Comparison of ENCODE assay signal across 16 cellular contexts in genomic region chr4:182222766-182223165, GRCh38. TPM values are rescaled to one million over a fixed set of nuclear protein-coding genes. Genes with fewer than 3 reads are reported as not detected.
DNase-seq lines count a peak whose midpoint lies in the region; ATAC-seq and TF ChIP-seq lines count a peak whose summit lies in the region.
"Had no signal": no experiment of that assay in that cellular context is flagged by ENCODE, and none has a peak within 500 bp of the region (broad histone marks: within the 10 kb centered on the region; RNA-seq: fewer than 3 reads in every experiment).

No MANE protein-coding gene starts in this region.

- no peak for TF ChIP-seq CTCF in epithelial cell of esophagus (IDR thresholded peaks at IDR 0.05; ENCODE audit: insufficient read depth, low read depth, low read length, missing control alignments)
- TF ChIP-seq CTCF in CD4-positive, alpha-beta T cell (IDR thresholded peaks at IDR 0.05) = no peak
- no peak for TF ChIP-seq CTCF in SK-N-SH (IDR thresholded peaks at IDR 0.05)

- CTCF ChIA-PET in CD4-positive, alpha-beta T cell (lab: Charles Lee) = no interaction called here
- CTCF ChIA-PET in SK-N-SH (lab: Yijun Ruan, JAX) = no interaction called here

- H3K27ac ChIP-seq in mesendoderm (ENCODE audit: low read depth, low read length) (no peak overlapping the region), SK-N-SH (ENCODE audit: low read depth in 2 of 2, low read length in 1 of 2) (no peak overlapping the region)
- H3K27ac ChIP-seq in CD4-positive, alpha-beta T cell (ENCODE audit: low read depth, low read length) = no peak overlapping the region
- H3K27ac ChIP-seq: BLaER1 treated with 17β-estradiol and CSF1 and Interleukin-3, amounts not matched to agents 10 nM and 100 nM; GM23248 had no signal

- H3K4me2 ChIP-seq in mesendoderm (ENCODE audit: low read length) (no peak overlapping the region), SK-N-SH (no peak overlapping the region)
- H3K4me2 ChIP-seq: BLaER1 treated with 17β-estradiol and CSF1 and Interleukin-3, amounts not matched to agents 10 nM and 100 nM had no signal

- H2BK5ac ChIP-seq in mesendoderm (ENCODE audit: low read length) = no peak overlapping the region

- H3K36me3 Mint-ChIP-seq in CD4-positive, alpha-beta T cell (ENCODE audit: low read depth) = no peaks in the 10 kb centered on the region
- H3K36me3 Mint-ChIP-seq: CD4-positive, CD25-positive, alpha-beta regulatory T cell had no signal

- H3K4me3 Mint-ChIP-seq in CD4-positive, alpha-beta T cell = no peak overlapping the region
- H3K4me3 Mint-ChIP-seq: CD4-positive, CD25-positive, alpha-beta regulatory T cell had no signal

- H3K56ac ChIP-seq in mesendoderm (ENCODE audit: low read length) = no peak overlapping the region

- H3K9me3 ChIP-seq in CD4-positive, alpha-beta T cell (ENCODE audit: control insufficient read depth, low read length) = no peaks in the 10 kb centered on the region
- no peaks in the 10 kb centered on the region for H3K9me3 ChIP-seq in SK-N-SH
- H3K9me3 ChIP-seq: BLaER1 treated with 17β-estradiol and CSF1 and Interleukin-3, amounts not matched to agents 10 nM and 100 nM had no signal

- H3F3A ChIP-seq in SK-N-SH (replicated peaks; ENCODE audit: insufficient read depth) = peaks cover 5% of the 10 kb centered on the region

- H2AK5ac ChIP-seq in mesendoderm (ENCODE audit: low read length) = no peak overlapping the region

- H3K27me3 Mint-ChIP-seq in CD4-positive, alpha-beta T cell = no peaks in the 10 kb centered on the region
- H3K27me3 Mint-ChIP-seq: CD4-positive, CD25-positive, alpha-beta regulatory T cell had no signal

- H2BK15ac ChIP-seq in mesendoderm (replicated peaks; ENCODE audit: low read depth) = no peak overlapping the region

- H3K79me2 ChIP-seq in mesendoderm (ENCODE audit: control insufficient read depth, insufficient read depth, low read length) (peaks cover 3% of the 10 kb centered on the region), SK-N-SH (ENCODE audit: insufficient read depth) (no peaks in the 10 kb centered on the region)

- no peak for TF ChIP-seq EP300 in SK-N-SH (IDR thresholded peaks at IDR 0.05; ENCODE audit: borderline replicate concordance in 1 of 2, low read depth in 1 of 2, low read length in 1 of 2)

- H3K4ac ChIP-seq in mesendoderm (ENCODE audit: low read depth, low read length) = no peak overlapping the region

- no peak overlapping the region for H2AFZ ChIP-seq in SK-N-SH (ENCODE audit: low read depth)
- H2AFZ ChIP-seq: GM23248 had no signal

- H3K4me1 ChIP-seq in mesendoderm (ENCODE audit: control insufficient read depth, low read depth, low read length) (peaks cover 3% of the 10 kb centered on the region), SK-N-SH (ENCODE audit: control insufficient read depth in 1 of 2, insufficient read depth in 2 of 2, low read depth in 1 of 2, low read length in 1 of 2) (peaks cover 0 to 5% of the 10 kb centered on the region in 2 experiments; a peak in 1 of 4 replicates)
- H3K4me1 ChIP-seq: BLaER1 treated with 17β-estradiol and CSF1 and Interleukin-3, amounts not matched to agents 10 nM and 100 nM had no signal

- no CpG with 5 or more reads among the region's 2 CpGs for WGBS in mesendoderm (ENCODE audit: extremely low coverage, insufficient coverage, low lambda C conversion rate)
- WGBS in SK-N-SH (ENCODE audit: low lambda C conversion rate) = 100% methylated on average over 2 of the region's 2 CpGs

- no peak for TF ChIP-seq RAD21 in SK-N-SH (IDR thresholded peaks at IDR 0.05; ENCODE audit: low read length)

- no peak overlapping the region for H3K27ac Mint-ChIP-seq in CD4-positive, alpha-beta T cell
- H3K27ac Mint-ChIP-seq: CD4-positive, CD25-positive, alpha-beta regulatory T cell had no signal

- no peaks in the 10 kb centered on the region for H3K4me1 Mint-ChIP-seq in CD4-positive, alpha-beta T cell (ENCODE audit: low read depth)
- H3K4me1 Mint-ChIP-seq: CD4-positive, CD25-positive, alpha-beta regulatory T cell had no signal

- H3K23ac ChIP-seq in mesendoderm (ENCODE audit: low read length) = no peak overlapping the region

- H4K5ac ChIP-seq in mesendoderm (ENCODE audit: low read length) = no peak overlapping the region

- H3K9ac ChIP-seq in mesendoderm (ENCODE audit: low read length) (no peak overlapping the region), SK-N-SH (no peak overlapping the region)
- H3K9ac ChIP-seq: BLaER1 treated with 17β-estradiol and CSF1 and Interleukin-3, amounts not matched to agents 10 nM and 100 nM; GM23248 had no signal

- peak; percentile 64 for DNase-seq in DMS53 (lab: John Stamatoyannopoulos, UW)
- peak; percentile 38 for DNase-seq in ELF-1 (ENCODE audit: low read depth, low spot score)
- peak; percentile 55 for DNase-seq in epithelial cell of esophagus (ENCODE audit: low read depth)
- no peak for DNase-seq in mesendoderm
- no peak for DNase-seq in posterior vena cava (ENCODE audit: low spot score)
- DNase-seq in COLO668 (lab: John Stamatoyannopoulos, UW; ENCODE audit: unreplicated experiment) = no peak
- DNase-seq in CD4-positive, alpha-beta T cell = no peak
- no peak for DNase-seq in SK-N-SH
- DNase-seq: 8988T; ACHN; CD4-positive, CD25-positive, alpha-beta regulatory T cell; DMS153; GM23248; H7 had no signal

- no peaks in the 10 kb centered on the region for H3K27me3 ChIP-seq in mesendoderm (ENCODE audit: insufficient read depth, low read length, poor library complexity)
- H3K27me3 ChIP-seq in CD4-positive, alpha-beta T cell (ENCODE audit: control insufficient read depth, insufficient read depth, low read length) = no peaks in the 10 kb centered on the region
- H3K27me3 ChIP-seq in SK-N-SH (ENCODE audit: insufficient read depth) = no peaks in the 10 kb centered on the region
- H3K27me3 ChIP-seq: BLaER1 treated with 17β-estradiol and CSF1 and Interleukin-3, amounts not matched to agents 10 nM and 100 nM had no signal

- no peaks in the 10 kb centered on the region for H4K20me1 ChIP-seq in SK-N-SH (ENCODE audit: insufficient read depth)
- H4K20me1 ChIP-seq: BLaER1 treated with 17β-estradiol and CSF1 and Interleukin-3, amounts not matched to agents 10 nM and 100 nM had no signal

- H3K36me3 ChIP-seq in mesendoderm (ENCODE audit: control insufficient read depth, insufficient read depth, low read length) = no peaks in the 10 kb centered on the region
- H3K36me3 ChIP-seq in SK-N-SH (replicated peaks in 1 of 2; ENCODE audit: control insufficient read depth in 1 of 2, insufficient read depth in 2 of 2, low read length in 1 of 2) = no peaks in the 10 kb centered on the region
- H3K36me3 ChIP-seq: BLaER1 treated with 17β-estradiol and CSF1 and Interleukin-3, amounts not matched to agents 10 nM and 100 nM had no signal

- H3K9me2 ChIP-seq in SK-N-SH = no peaks in the 10 kb centered on the region

- no peak overlapping the region for H2BK120ac ChIP-seq in mesendoderm (ENCODE audit: low read depth, low read length)

- H3K18ac ChIP-seq in mesendoderm (ENCODE audit: low read length) = peak overlapping the region; percentile 47

- intact Hi-C loops in posterior vena cava (cut with DNase I) = no loop called here
- intact Hi-C loops in CD4-positive, alpha-beta T cell (cut with DNase I, micrococcal nuclease) = no loop called here

- POLR2A ChIA-PET in CD4-positive, alpha-beta T cell (lab: Charles Lee) = no interaction called here
- POLR2A ChIA-PET in SK-N-SH (lab: Yijun Ruan, JAX) = no interaction called here

- no peaks in the 10 kb centered on the region for H3K9me3 Mint-ChIP-seq in CD4-positive, alpha-beta T cell

- peaks cover 6% of the 10 kb centered on the region for H3K79me1 ChIP-seq in mesendoderm (ENCODE audit: low read length)

- ATAC-seq in CD4-positive, alpha-beta T cell (ENCODE audit: poor library complexity) = no peak
- ATAC-seq: K562 had no signal

- no peak overlapping the region for H4K8ac ChIP-seq in mesendoderm (ENCODE audit: low read depth, low read length)

- H3K4me3 ChIP-seq in epithelial cell of esophagus (ENCODE audit: low read length) = no peak overlapping the region
- no peak overlapping the region for H3K4me3 ChIP-seq in mesendoderm (ENCODE audit: low read length)
- H3K4me3 ChIP-seq in SK-N-SH (ENCODE audit: low read depth in 2 of 2, low read length in 1 of 2) = no peak overlapping the region
- H3K4me3 ChIP-seq: BLaER1 treated with 17β-estradiol and CSF1 and Interleukin-3, amounts not matched to agents 10 nM and 100 nM; GM23248; K562 had no signal

TF ChIP-seq in SK-N-SH, 30 proteins besides CTCF, POLR2A, EP300 and RAD21:
- TF ChIP-seq SIN3A (IDR thresholded peaks at IDR 0.05; ENCODE audit: borderline replicate concordance, low read depth, low read length) (no peak), NRF1 (IDR thresholded peaks at IDR 0.05; ENCODE audit: low read depth, low read length) (no peak), CHD2 (IDR thresholded peaks at IDR 0.05; ENCODE audit: low read length, partially characterized antibody) (no peak), YY1 (IDR thresholded peaks at IDR 0.05; ENCODE audit: low read depth) (no peak), USF1 (IDR thresholded peaks at IDR 0.05; ENCODE audit: borderline replicate concordance, low read depth) (no peak)

RNA-seq across cellular contexts. Expression of gene TENM3, which starts 20.4 kb away (rescaled TPM):
- polyA plus RNA-seq in mesendoderm (2013, experiment 1 of 2) = 20.7 TPM
- polyA plus RNA-seq in mesendoderm (2013, experiment 2 of 2) = 20.5 TPM
- total RNA-seq in posterior vena cava = 1 to 10 TPM; 2.0 to 2.1 TPM
- not detected for total RNA-seq in CD4-positive, alpha-beta T cell
- 10.4 and 13.3 TPM in 2 replicates for polyA plus RNA-seq in SK-N-SH (2012; rRNA removed)
- polyA plus RNA-seq in SK-N-SH (2012; cell fraction: cytosol; rRNA removed) = 9.4 and 11.4 TPM in 2 replicates
- 6.7 and 12.6 TPM in 2 replicates for polyA plus RNA-seq in SK-N-SH (2012; cell fraction: nucleus; rRNA removed)
- total RNA-seq: CD4-positive, CD25-positive, alpha-beta regulatory T cell had no signal
- polyA plus RNA-seq: CD4-positive, CD25-positive, alpha-beta regulatory T cell had no signal

Comparison
In these comparisons a context has a peak if more than half of its experiments do, and no peak if none do; other contexts are left out.
1. DNase-seq: peak in DMS53 (single experiment), ELF-1 (single experiment) and epithelial cell of esophagus (single experiment); none in mesendoderm (single experiment), posterior vena cava (single experiment), COLO668 (single experiment), CD4-positive, alpha-beta T cell (0 of 10) and SK-N-SH (single experiment).